Comparison of ENCODE assay signal across 23 cellular contexts in genomic region chr16:55044366-55044975, GRCh38.
"Had no signal": no experiment of that assay in that cellular context is flagged by ENCODE, and none has a peak within 500 bp of the region (broad histone marks: within the 10 kb centered on the region; RNA-seq: fewer than 3 reads in every experiment).

No MANE protein-coding gene starts in this region.

- H3K27ac Mint-ChIP-seq: immature natural killer cell; naive thymus-derived CD4-positive, alpha-beta T cell; nephron progenitor cell; stimulated activated effector memory CD8-positive, alpha-beta T cell treated with anti-CD3 and anti-CD28 coated beads, Interleukin-12 subunit alpha, Interleukin-12 subunit beta, amount 100 ng/mL, for 72 hours had no signal

- H3K4me1 ChIP-seq: tibial artery, upper lobe of left lung had no signal

- H3K36me3 Mint-ChIP-seq: immature natural killer cell; naive thymus-derived CD4-positive, alpha-beta T cell; stimulated activated effector memory CD8-positive, alpha-beta T cell treated with anti-CD3 and anti-CD28 coated beads, Interleukin-12 subunit alpha, Interleukin-12 subunit beta, amount 100 ng/mL, for 72 hours had no signal

- ATAC-seq: esophagus mucosa; foreskin keratinocyte; left colon; left ventricle myocardium superior; naive thymus-derived CD4-positive, alpha-beta T cell; right cardiac atrium; stimulated activated effector memory CD8-positive, alpha-beta T cell treated with anti-CD3 and anti-CD28 coated beads, Interleukin-12 subunit alpha, Interleukin-12 subunit beta, amount 100 ng/mL, for 72 hours; stimulated activated naive CD8-positive, alpha-beta T cell treated with anti-CD3 and anti-CD28 coated beads, Interleukin-15, Interleukin-2, amounts not matched to agents 100 U/mL and 50 U/mL, for 24 hours had no signal

- DNase-seq: cerebellar nuclear complex; dermis blood vessel endothelial cell; effector CD4-positive, alpha-beta T cell; foreskin keratinocyte; immature natural killer cell; left colon; left ventricle myocardium superior; mesendoderm; naive thymus-derived CD4-positive, alpha-beta T cell; nephron progenitor cell; posterior cingulate gyrus; right cardiac atrium; stimulated activated CD4-positive, alpha-beta T cell treated with anti-CD3 and anti-CD28 coated beads, Interleukin-4, amount 100 ng/mL, for 1 hour; stimulated activated CD8-positive, alpha-beta memory T cell treated with anti-CD3 and anti-CD28 coated beads, Interleukin-4, amount 100 ng/mL, for 48 hours; stimulated activated naive CD8-positive, alpha-beta T cell treated with anti-CD3 and anti-CD28 coated beads, Interleukin-15, Interleukin-2, amounts not matched to agents 100 U/mL and 50 U/mL, for 24 hours; upper lobe of left lung had no signal

- H3K4me3 Mint-ChIP-seq: immature natural killer cell; naive thymus-derived CD4-positive, alpha-beta T cell; nephron progenitor cell; stimulated activated effector memory CD8-positive, alpha-beta T cell treated with anti-CD3 and anti-CD28 coated beads, Interleukin-12 subunit alpha, Interleukin-12 subunit beta, amount 100 ng/mL, for 72 hours had no signal

- FAIRE-seq: colon, endometrium had no signal

- H3K36me3 ChIP-seq: neutrophil, tibial artery, upper lobe of left lung had no signal

- H3K4me2 ChIP-seq: smooth muscle cell had no signal

- H3K9me3 Mint-ChIP-seq: immature natural killer cell; nephron progenitor cell; stimulated activated effector memory CD8-positive, alpha-beta T cell treated with anti-CD3 and anti-CD28 coated beads, Interleukin-12 subunit alpha, Interleukin-12 subunit beta, amount 100 ng/mL, for 72 hours had no signal

- H3K4me1 Mint-ChIP-seq: immature natural killer cell; naive thymus-derived CD4-positive, alpha-beta T cell; stimulated activated effector memory CD8-positive, alpha-beta T cell treated with anti-CD3 and anti-CD28 coated beads, Interleukin-12 subunit alpha, Interleukin-12 subunit beta, amount 100 ng/mL, for 72 hours had no signal

- H3K9me3 ChIP-seq: neutrophil, tibial artery, upper lobe of left lung had no signal

- H3K27me3 ChIP-seq: foreskin keratinocyte, tibial artery, upper lobe of left lung had no signal

- H3K4me3 ChIP-seq: smooth muscle cell, tibial artery, upper lobe of left lung had no signal

- H3K27ac ChIP-seq: foreskin keratinocyte, neutrophil, tibial artery, upper lobe of left lung had no signal
